In genomic region chr2:160368988-160369935, GRCh38 we compare ENCODE assay signal across 1 cellular context.
TF ChIP-seq lines count a peak whose summit lies in the region.

No MANE protein-coding gene starts in this region.

TF ChIP-seq in SK-N-SH, 30 proteins besides CTCF, POLR2A, EP300 and RAD21 (continued from another document):
- TF ChIP-seq REST (IDR thresholded peaks at IDR 0.05; ENCODE audit: low read depth, low read length) = no peak
- TF ChIP-seq GATA2 (CRISPR knock-in tag; IDR thresholded peaks at IDR 0.05) = no peak
- no peak for TF ChIP-seq MAX (IDR thresholded peaks at IDR 0.05; ENCODE audit: low read depth)
- no peak for TF ChIP-seq TEAD4 (IDR thresholded peaks at IDR 0.05; ENCODE audit: borderline replicate concordance, insufficient read depth)
- no peak for TF ChIP-seq ELF1 (IDR thresholded peaks at IDR 0.05)
- no peak for TF ChIP-seq IRF3 (IDR thresholded peaks at IDR 0.05; ENCODE audit: low read depth, low read length)
- no peak for TF ChIP-seq FOXJ3 (CRISPR knock-in tag; IDR thresholded peaks at IDR 0.05)
- TF ChIP-seq EZH2phosphoT487 (IDR thresholded peaks at IDR 0.05; ENCODE audit: borderline replicate concordance, low read depth) = no peak
- TF ChIP-seq GABPA (IDR thresholded peaks at IDR 0.05; ENCODE audit: low read depth) = no peak
- TF ChIP-seq MEF2A (IDR thresholded peaks at IDR 0.05; ENCODE audit: borderline replicate concordance, low read depth) = no peak
- no peak for TF ChIP-seq JUND (IDR thresholded peaks at IDR 0.05)
- no peak for TF ChIP-seq MXI1 (IDR thresholded peaks at IDR 0.05; ENCODE audit: low read depth, low read length)
- no peak for TF ChIP-seq SIN3A (IDR thresholded peaks at IDR 0.05; ENCODE audit: borderline replicate concordance, low read depth, low read length)
- TF ChIP-seq TCF12 (IDR thresholded peaks at IDR 0.05) = no peak
- no peak for TF ChIP-seq FOSL2 (IDR thresholded peaks at IDR 0.05; ENCODE audit: borderline replicate concordance, low read depth)
